Comparison of ENCODE assay signal across 34 cellular contexts in genomic region chr20:38311100-38311499, GRCh38. TPM values are rescaled to one million over a fixed set of nuclear protein-coding genes. Genes with fewer than 3 reads are reported as not detected.
"Had no signal": no experiment of that assay in that cellular context is flagged by ENCODE, and none has a peak within 500 bp of the region (broad histone marks: within the 10 kb centered on the region; RNA-seq: fewer than 3 reads in every experiment).

No MANE protein-coding gene starts in this region.

- H3K9me3 Mint-ChIP-seq: immature natural killer cell; natural killer cell; neural progenitor cell; stimulated activated memory B cell treated with anti-CD40 and anti-IgM and Interleukin-4, amounts not matched to agents 10 μg/mL and 1 μg/mL and 100 μg/mL, for 72 hours; stimulated activated naive CD8-positive, alpha-beta T cell treated with anti-CD3 and anti-CD28 coated beads, Interleukin-15, amount 100 ng/mL, for 72 hours; type B pancreatic cell had no signal

- FAIRE-seq: islet of Langerhans, kidney, small intestine had no signal

- H3K4me3 Mint-ChIP-seq: immature natural killer cell; natural killer cell; nephron progenitor cell; neural progenitor cell; stimulated activated memory B cell treated with anti-CD40 and anti-IgM and Interleukin-4, amounts not matched to agents 10 μg/mL and 1 μg/mL and 100 μg/mL, for 72 hours; stimulated activated naive CD8-positive, alpha-beta T cell treated with anti-CD3 and anti-CD28 coated beads, Interleukin-15, amount 100 ng/mL, for 72 hours; type B pancreatic cell had no signal

- ATAC-seq: left lung; lower lobe of right lung; natural killer cell; stimulated activated memory B cell treated with anti-CD40 and anti-IgM and Interleukin-4, amounts not matched to agents 10 μg/mL and 1 μg/mL and 100 μg/mL, for 72 hours; stimulated activated naive CD8-positive, alpha-beta T cell treated with anti-CD3 and anti-CD28 coated beads, Interleukin-15, amount 100 ng/mL, for 72 hours had no signal

- H3K36me3 Mint-ChIP-seq: immature natural killer cell; naive B cell; natural killer cell; stimulated activated memory B cell treated with anti-CD40 and anti-IgM and Interleukin-4, amounts not matched to agents 10 μg/mL and 1 μg/mL and 100 μg/mL, for 72 hours; type B pancreatic cell had no signal

- H3K27me3 ChIP-seq: neural progenitor cell, ovary, tibial nerve, uterus had no signal

- DNase-seq: heart left ventricle; hypothalamus; immature natural killer cell; kidney; left lung; lower lobe of right lung; mammary epithelial cell; mesenchymal stem cell; naive B cell; natural killer cell; nephron progenitor cell; ovary; retina; right cardiac atrium; small intestine; spleen; stimulated activated CD4-positive, alpha-beta T cell treated with anti-CD3 and anti-CD28 coated beads, Interleukin-1b, Interleukin-23, amount 100 ng/mL, for 48 hours; stimulated activated CD4-positive, alpha-beta T cell treated with anti-CD3 and anti-CD28 coated beads, Interleukin-2, amount 100 ng/mL, for 48 hours; stimulated activated CD4-positive, alpha-beta T cell treated with anti-CD3 and anti-CD28 coated beads, Interleukin-4, amount 100 ng/mL, for 4 hours; stimulated activated CD8-positive, alpha-beta memory T cell treated with anti-CD3 and anti-CD28 coated beads, Interleukin-4, amount 100 ng/mL, for 48 hours; stimulated activated naive CD4-positive, alpha-beta T cell treated with Interleukin-2 at 50 U/mL for 16 hours; stimulated activated naive CD8-positive, alpha-beta T cell treated with anti-CD3 and anti-CD28 coated beads, Interleukin-15, amount 100 ng/mL, for 72 hours; substantia nigra; uterus had no signal

- H3K4me1 Mint-ChIP-seq: immature natural killer cell; naive B cell; stimulated activated memory B cell treated with anti-CD40 and anti-IgM and Interleukin-4, amounts not matched to agents 10 μg/mL and 1 μg/mL and 100 μg/mL, for 72 hours had no signal

- H3K36me3 ChIP-seq: heart left ventricle, left lung, lower lobe of right lung, neural progenitor cell, ovary, sigmoid colon, tibial nerve, uterus had no signal

- H3K4me3 ChIP-seq: heart left ventricle, left lung, lower lobe of right lung, neural progenitor cell, ovary, sigmoid colon, spleen, tibial nerve, uterus had no signal

- H3K27ac Mint-ChIP-seq: immature natural killer cell; naive B cell; natural killer cell; nephron progenitor cell; neural progenitor cell; progenitor cell of endocrine pancreas; stimulated activated memory B cell treated with anti-CD40 and anti-IgM and Interleukin-4, amounts not matched to agents 10 μg/mL and 1 μg/mL and 100 μg/mL, for 72 hours; type B pancreatic cell had no signal

RNA-seq across cellular contexts. Expression of gene BPI, which starts 7.1 kb away (rescaled TPM):
- total RNA-seq: mammary epithelial cell, progenitor cell of endocrine pancreas, pulmonary artery endothelial cell, ureter had no signal

RNA-seq across cellular contexts. Expression of gene LBP, which starts 35.2 kb away (rescaled TPM):
- total RNA-seq: lower lobe of right lung, mammary epithelial cell, natural killer cell, progenitor cell of endocrine pancreas, spleen, temporal lobe, uterus had no signal

RNA-seq across cellular contexts. Expression of gene KIAA1755, which starts 50.6 kb away (rescaled TPM):
- total RNA-seq: natural killer cell had no signal
